ENCODE assay signal across 18 cellular contexts in the genomic region with DNA sequence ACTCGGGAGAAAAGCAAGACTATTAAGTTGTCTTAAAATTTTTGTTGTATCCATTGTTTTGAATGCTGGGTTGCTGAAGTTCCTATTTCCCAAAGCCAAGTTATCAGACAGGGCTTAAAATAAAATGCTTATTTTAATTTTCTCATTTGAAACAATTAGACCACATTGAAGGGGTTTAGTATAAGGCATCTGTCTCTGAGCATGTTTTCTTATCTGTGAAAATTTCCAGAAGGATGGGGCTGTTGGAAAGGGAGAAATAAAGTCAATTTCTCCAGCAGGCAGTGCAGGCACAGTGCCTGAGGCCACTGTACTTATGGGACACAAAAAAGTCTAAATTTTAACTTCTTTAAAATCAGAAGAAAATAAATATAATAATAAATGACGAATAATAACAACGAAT.
"Had no signal": no experiment of that assay in that cellular context is flagged by ENCODE, and none has a peak within 500 bp of the region (broad histone marks: within the 10 kb centered on the region; RNA-seq: fewer than 3 reads in every experiment).

No MANE protein-coding gene starts in this region.

- H3K27me3 ChIP-seq: breast epithelium, left lung, pancreas, thyroid gland, vagina had no signal

- H3K27ac Mint-ChIP-seq: naive thymus-derived CD4-positive, alpha-beta T cell; stimulated activated naive B cell treated with anti-CD40 and anti-IgM and Interleukin-4, amounts not matched to agents 10 μg/mL and 1 μg/mL and 100 μg/mL, for 72 hours; T-helper 1 cell treated with Interleukin-12 subunit alpha and Interleukin-12 subunit beta and Interleukin-4 antibody, amounts not matched to agents 30 μg/mL and 1 μg/mL, for 36 hours had no signal

- DNase-seq: activated CD4-positive, alpha-beta T cell treated with anti-CD3 and anti-CD28 coated beads, Interleukin-2, amount 50 U/mL, for 1 hour; activated CD4-positive, CD25-positive, alpha-beta regulatory T cell treated with anti-CD3 and anti-CD28 coated beads, Interleukin-2, amount 50 U/mL, for 72 hours; activated CD8-positive, alpha-beta memory T cell treated with anti-CD3 and anti-CD28 coated beads for 24 hours; activated CD8-positive, alpha-beta memory T cell treated with anti-CD3 and anti-CD28 coated beads, Interleukin-2, amount 50 U/mL, for 48 hours; activated effector memory CD4-positive, alpha-beta T cell treated with anti-CD3 and anti-CD28 coated beads, Interleukin-2, amount 50 U/mL, for 16 hours; activated naive CD4-positive, alpha-beta T cell treated with anti-CD3 and anti-CD28 coated beads, Interleukin-2, amount 50 U/mL, for 16 hours; activated T-cell treated with anti-CD3 and anti-CD28 coated beads, Interleukin-2, amount 50 U/mL, for 48 hours; effector CD8-positive, alpha-beta T cell; kidney; left lung; midbrain; naive thymus-derived CD4-positive, alpha-beta T cell; pancreas; stimulated activated naive B cell treated with anti-CD40 and anti-IgM and Interleukin-4, amounts not matched to agents 10 μg/mL and 1 μg/mL and 100 μg/mL, for 72 hours; thyroid gland had no signal

- H3K27ac ChIP-seq: breast epithelium, left lung, pancreas, thyroid gland, vagina had no signal

- H3K4me1 Mint-ChIP-seq: naive thymus-derived CD4-positive, alpha-beta T cell had no signal

- H3K4me1 ChIP-seq: breast epithelium had no signal

- H3K27me3 Mint-ChIP-seq: stimulated activated naive B cell treated with anti-CD40 and anti-IgM and Interleukin-4, amounts not matched to agents 10 μg/mL and 1 μg/mL and 100 μg/mL, for 72 hours had no signal

- H3K36me3 ChIP-seq: breast epithelium, left lung, pancreas, thyroid gland, vagina had no signal

- H3K9me3 Mint-ChIP-seq: naive thymus-derived CD4-positive, alpha-beta T cell; stimulated activated naive B cell treated with anti-CD40 and anti-IgM and Interleukin-4, amounts not matched to agents 10 μg/mL and 1 μg/mL and 100 μg/mL, for 72 hours; T-helper 1 cell treated with Interleukin-12 subunit alpha and Interleukin-12 subunit beta and Interleukin-4 antibody, amounts not matched to agents 30 μg/mL and 1 μg/mL, for 36 hours had no signal

- H3K9me3 ChIP-seq: breast epithelium, left lung, pancreas, thyroid gland, vagina had no signal

- H3K36me3 Mint-ChIP-seq: naive thymus-derived CD4-positive, alpha-beta T cell; stimulated activated naive B cell treated with anti-CD40 and anti-IgM and Interleukin-4, amounts not matched to agents 10 μg/mL and 1 μg/mL and 100 μg/mL, for 72 hours had no signal

- H3K4me3 Mint-ChIP-seq: naive thymus-derived CD4-positive, alpha-beta T cell; stimulated activated naive B cell treated with anti-CD40 and anti-IgM and Interleukin-4, amounts not matched to agents 10 μg/mL and 1 μg/mL and 100 μg/mL, for 72 hours; T-helper 1 cell treated with Interleukin-12 subunit alpha and Interleukin-12 subunit beta and Interleukin-4 antibody, amounts not matched to agents 30 μg/mL and 1 μg/mL, for 36 hours had no signal

- H3K4me3 ChIP-seq: breast epithelium, left lung, pancreas, thyroid gland, vagina had no signal
